In the genomic region with DNA sequence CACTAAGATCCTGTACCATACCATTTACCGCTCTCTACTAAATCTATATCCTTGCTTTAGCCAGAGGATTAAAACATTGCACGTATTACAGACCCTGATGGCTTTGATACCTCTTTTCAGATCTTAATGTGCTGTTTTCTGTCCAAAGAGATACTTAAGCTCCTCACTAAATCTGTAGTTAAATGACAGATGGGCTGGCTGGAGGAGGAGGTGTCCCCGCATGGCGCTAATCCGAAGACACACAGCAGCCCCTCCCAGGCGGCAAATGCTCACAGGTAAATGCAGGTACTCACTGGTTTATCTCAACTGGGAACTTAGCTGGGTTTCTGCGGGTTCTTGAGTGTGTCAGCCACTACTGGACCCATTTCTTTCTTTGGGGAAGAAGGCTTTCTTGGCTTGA, we compare ENCODE assay signal across 11 cellular contexts. TPM values are rescaled to one million over a fixed set of nuclear protein-coding genes. Genes with fewer than 3 reads are reported as not detected.
DNase-seq lines count a peak whose midpoint lies in the region; ATAC-seq and TF ChIP-seq lines count a peak whose summit lies in the region.
"Had no signal": no experiment of that assay in that cellular context is flagged by ENCODE, and none has a peak within 500 bp of the region (broad histone marks: within the 10 kb centered on the region; RNA-seq: fewer than 3 reads in every experiment).

No MANE protein-coding gene starts in this region.

- no peaks in the 10 kb centered on the region for H3K9me3 Mint-ChIP-seq in activated T-cell treated with anti-CD3 and anti-CD28 coated beads, Interleukin-2, amount 50 U/mL, for 4 hours
- no peaks in the 10 kb centered on the region for H3K9me3 Mint-ChIP-seq in activated T-cell treated with anti-CD3 and anti-CD28 coated beads, Interleukin-2, amount 50 U/mL, for 72 hours
- H3K9me3 Mint-ChIP-seq in immature natural killer cell, result no peaks in the 10 kb centered on the region

- H3K4me3 ChIP-seq in OCI-LY3 (ENCODE audit: low read length) (peak overlapping the region; percentile 88), suprapubic skin (no peak overlapping the region)
- H3K4me3 ChIP-seq: ovary had no signal

- in situ Hi-C loops in GM13977 (cut with MboI; ENCODE audit: low pct_unique_long_range_greater_than_20kb, low sequenced_read_pairs, unreplicated experiment), result no loop called here

- H3K4me3 Mint-ChIP-seq in activated T-cell treated with anti-CD3 and anti-CD28 coated beads, Interleukin-2, amount 50 U/mL, for 4 hours, result peak overlapping the region; percentile 43
- peak overlapping the region in 1 of 2 donors; percentile 76 for H3K4me3 Mint-ChIP-seq in activated T-cell treated with anti-CD3 and anti-CD28 coated beads, Interleukin-2, amount 50 U/mL, for 72 hours
- H3K4me3 Mint-ChIP-seq in immature natural killer cell, result peak overlapping the region; percentile 95 to 99 (median 97)

- H3K36me3 ChIP-seq in OCI-LY3 (replicated peaks; ENCODE audit: low read depth, low read length), result peaks cover 55% of the 10 kb centered on the region
- peaks cover 5% of the 10 kb centered on the region for H3K36me3 ChIP-seq in suprapubic skin
- H3K36me3 ChIP-seq: ovary had no signal

- no peak overlapping the region for H2AFZ ChIP-seq in OCI-LY3 (ENCODE audit: low read depth, low read length)

- H3K9ac ChIP-seq in OCI-LY3 (ENCODE audit: low read length), result peak overlapping the region; percentile 84

- TF ChIP-seq CTCF in OCI-LY3 (IDR thresholded peaks at IDR 0.05; ENCODE audit: low read depth, low read length), result no peak
- TF ChIP-seq CTCF in suprapubic skin (IDR thresholded peaks at IDR 0.05), result no peak
- no peak for TF ChIP-seq CTCF in GM13977 (IDR thresholded peaks at IDR 0.05; ENCODE audit: extremely low read depth, insufficient read depth, missing control alignments)

- TF ChIP-seq POLR2A in suprapubic skin (IDR thresholded peaks at IDR 0.05), result no peak

- peaks cover 53% of the 10 kb centered on the region for H3K4me1 ChIP-seq in OCI-LY3 (ENCODE audit: low read length)
- H3K4me1 ChIP-seq in suprapubic skin, result peaks cover 28% of the 10 kb centered on the region

- TF ChIP-seq EP300 in suprapubic skin (IDR thresholded peaks at IDR 0.05), result no peak

- ATAC-seq in activated T-cell treated with anti-CD3 and anti-CD28 coated beads, Interleukin-2, amount 50 U/mL, for 4 hours, result no peak
- no peak for ATAC-seq in activated T-cell treated with anti-CD3 and anti-CD28 coated beads, Interleukin-2, amount 50 U/mL, for 72 hours (replicated peaks in 1 of 2)

- DNase-seq in activated T-cell treated with anti-CD3 and anti-CD28 coated beads, Interleukin-2, amount 50 U/mL, for 4 hours, result no peak
- DNase-seq in activated T-cell treated with anti-CD3 and anti-CD28 coated beads, Interleukin-2, amount 50 U/mL, for 72 hours, result no peak
- peak in 1 of 3 donors; percentile 41 for DNase-seq in immature natural killer cell
- peak; percentile 34 to 55 for DNase-seq in suprapubic skin (ENCODE audit: low spot score in 2 of 2)
- DNase-seq in medulla oblongata (ENCODE audit: extremely low spot score), result no peak
- no peak for DNase-seq in GM13977 (ENCODE audit: low spot score)
- no peak for DNase-seq in NCI-H2107 treated with DMSO at 0.1 percent for 48 hours (lab: John Stamatoyannopoulos, UW; ENCODE audit: unreplicated experiment)
- DNase-seq: NCI-H1930, SHP77 treated with DMSO at 0.1 percent for 48 hours had no signal

- peaks cover 63% of the 10 kb centered on the region for H4K20me1 ChIP-seq in OCI-LY3 (ENCODE audit: insufficient read depth, low read length)

- H3K9me3 ChIP-seq in OCI-LY3 (ENCODE audit: insufficient read depth, low read length) (no peaks in the 10 kb centered on the region), suprapubic skin (no peaks in the 10 kb centered on the region)
- H3K9me3 ChIP-seq: ovary had no signal

- H3K4me1 Mint-ChIP-seq in activated T-cell treated with anti-CD3 and anti-CD28 coated beads, Interleukin-2, amount 50 U/mL, for 4 hours (ENCODE audit: low read depth), result peaks cover 45% of the 10 kb centered on the region
- peaks cover 27% of the 10 kb centered on the region for H3K4me1 Mint-ChIP-seq in activated T-cell treated with anti-CD3 and anti-CD28 coated beads, Interleukin-2, amount 50 U/mL, for 72 hours (ENCODE audit: low read depth)
- peaks cover 65 to 67% of the 10 kb centered on the region in 2 donors for H3K4me1 Mint-ChIP-seq in immature natural killer cell

- peaks cover 6% of the 10 kb centered on the region for H3K36me3 Mint-ChIP-seq in activated T-cell treated with anti-CD3 and anti-CD28 coated beads, Interleukin-2, amount 50 U/mL, for 4 hours (ENCODE audit: insufficient read depth)
- H3K36me3 Mint-ChIP-seq in activated T-cell treated with anti-CD3 and anti-CD28 coated beads, Interleukin-2, amount 50 U/mL, for 72 hours (ENCODE audit: insufficient read depth in 2 of 2), result peaks cover 0 to 3% of the 10 kb centered on the region in 2 donors
- H3K36me3 Mint-ChIP-seq in immature natural killer cell, result peaks cover 15 to 32% (median 31%) of the 10 kb centered on the region in 3 donors

- H3K27ac Mint-ChIP-seq in activated T-cell treated with anti-CD3 and anti-CD28 coated beads, Interleukin-2, amount 50 U/mL, for 72 hours, result no peak overlapping the region
- peak overlapping the region; percentile 97 to 100 (median 98) for H3K27ac Mint-ChIP-seq in immature natural killer cell

- H3K27ac ChIP-seq in OCI-LY3 (ENCODE audit: low read length), result peak overlapping the region; percentile 67; the same call in 1 of the 2 replicates
- no peak overlapping the region for H3K27ac ChIP-seq in suprapubic skin
- H3K27ac ChIP-seq: ovary had no signal

- H3K27me3 Mint-ChIP-seq in activated T-cell treated with anti-CD3 and anti-CD28 coated beads, Interleukin-2, amount 50 U/mL, for 4 hours (ENCODE audit: low read depth), result no peaks in the 10 kb centered on the region
- no peaks in the 10 kb centered on the region for H3K27me3 Mint-ChIP-seq in activated T-cell treated with anti-CD3 and anti-CD28 coated beads, Interleukin-2, amount 50 U/mL, for 72 hours (ENCODE audit: low read depth)
- H3K27me3 Mint-ChIP-seq in immature natural killer cell (ENCODE audit: low read depth in 3 of 3), result peaks cover 12 to 57% (median 39%) of the 10 kb centered on the region in 3 donors

- peaks cover 86% of the 10 kb centered on the region for H3K79me2 ChIP-seq in OCI-LY3 (ENCODE audit: low read length)

- 95% methylated on average over 7 of the region's 7 CpGs for WGBS in suprapubic skin

- H3K27me3 ChIP-seq in OCI-LY3 (ENCODE audit: low read depth, low read length) (no peaks in the 10 kb centered on the region), suprapubic skin (no peaks in the 10 kb centered on the region)
- H3K27me3 ChIP-seq: ovary had no signal

- H3K4me2 ChIP-seq in OCI-LY3 (ENCODE audit: low read length), result peak overlapping the region; percentile 96

RNA-seq across cellular contexts. Expression of gene LPCAT1, which starts 2.7 kb away (rescaled TPM):
- total RNA-seq in activated T-cell treated with anti-CD3 and anti-CD28 coated beads, Interleukin-2, amount 50 U/mL, for 4 hours, result 10 to 100 TPM; 60.6 to 76.8 (median 65.7) TPM
- total RNA-seq in activated T-cell treated with anti-CD3 and anti-CD28 coated beads, Interleukin-2, amount 50 U/mL, for 72 hours, result 10 to 100 TPM; 31.3 to 37.7 TPM
- polyA plus RNA-seq in immature natural killer cell, result 100 to 1,000 TPM; 107 to 255 (median 144) TPM
- total RNA-seq in suprapubic skin, result 10 to 100 TPM; 11.3 to 21.0 (median 13.8) TPM

Comparison
In these comparisons a context has a peak if more than half of its experiments do, and no peak if none do; other contexts are left out.
1. DNase-seq: peak in suprapubic skin (2 of 2); none in activated T-cell treated with anti-CD3 and anti-CD28 coated beads, Interleukin-2, amount 50 U/mL, for 4 hours (single experiment), activated T-cell treated with anti-CD3 and anti-CD28 coated beads, Interleukin-2, amount 50 U/mL, for 72 hours (0 of 2), medulla oblongata (single experiment), GM13977 (single experiment) and NCI-H2107 treated with DMSO at 0.1 percent for 48 hours (single experiment).